ENCODE assay signal across 8 cellular contexts in the genomic region with DNA sequence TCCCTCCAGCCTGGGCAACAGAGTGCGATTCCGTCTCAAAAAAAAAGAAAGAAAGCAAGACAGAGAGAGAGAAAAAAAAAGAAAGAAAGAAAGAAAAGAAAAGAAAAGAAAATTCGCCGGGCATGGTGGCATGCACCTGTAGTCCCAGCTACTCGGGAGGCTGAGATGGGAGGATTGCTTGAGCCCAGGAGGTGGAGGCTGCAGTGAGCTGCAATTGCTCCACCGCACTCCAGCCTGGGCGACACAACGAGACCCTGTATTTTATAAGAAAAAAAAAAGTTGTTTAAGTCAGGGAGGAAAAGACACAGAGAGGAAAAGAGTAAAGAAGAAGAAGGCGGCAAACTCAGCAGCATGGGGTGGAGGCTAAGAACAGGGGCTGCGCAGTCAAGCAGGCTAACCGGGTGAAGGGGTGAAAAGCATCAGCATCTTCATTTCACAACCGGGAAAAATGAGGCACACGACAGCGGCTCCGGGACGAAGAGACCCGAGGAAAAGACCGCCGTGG. TPM values are rescaled to one million over a fixed set of nuclear protein-coding genes. Genes with fewer than 3 reads are reported as not detected.
DNase-seq lines count a peak whose midpoint lies in the region; ATAC-seq and TF ChIP-seq lines count a peak whose summit lies in the region.

No MANE protein-coding gene starts in this region.

- no peak overlapping the region for H2BK120ac ChIP-seq in H9 (ENCODE audit: low read depth, low read length, poor library complexity, severe bottlenecking)

- H2BK12ac ChIP-seq in H9 (ENCODE audit: insufficient read length, low read depth, low read length): no peak overlapping the region

- H3K79me1 ChIP-seq in H9 (ENCODE audit: insufficient read depth, low read depth, low read length, poor library complexity, severe bottlenecking): peaks cover 5% of the 10 kb centered on the region

- H3K14ac ChIP-seq in H9 (ENCODE audit: insufficient read depth, low read length): 0 out of 2 replicates have a peak overlapping the region, but pooled peaks have one; percentile 80

- no peak overlapping the region for H2BK15ac ChIP-seq in H9 (ENCODE audit: low read depth, low read length)

- no peaks in the 10 kb centered on the region for H3K9me3 ChIP-seq in H9 (ENCODE audit: control insufficient read depth, low read depth, low read length)

- peak overlapping the region; percentile 51 for H3K4me3 ChIP-seq in AG04449 (ENCODE audit: low read depth, low read length)

- H3K27ac ChIP-seq in H9 (ENCODE audit: insufficient read length, low read depth, low read length): no peak overlapping the region
- H3K27ac ChIP-seq in layer of hippocampus (ENCODE audit: low read depth, low read length): peak overlapping the region; percentile 36

- no peak overlapping the region for H3K23ac ChIP-seq in H9 (ENCODE audit: insufficient read length, low read depth, low read length)

- peak overlapping the region; percentile 53 for H3K9ac ChIP-seq in H9 (ENCODE audit: extremely low read depth, insufficient read length, low read length)

- WGBS in H9 (ENCODE audit: extremely low coverage, insufficient read length, low lambda C conversion rate): no CpG with 5 or more reads among the region's 19 CpGs

- H3K9me3 Mint-ChIP-seq in H9 (peaks cover 0 to 3% of the 10 kb centered on the region in 2 experiments; a peak in 1 of 5 replicates), type B pancreatic cell (no peaks in the 10 kb centered on the region)
- no peaks in the 10 kb centered on the region for H3K9me3 Mint-ChIP-seq in activated naive CD4-positive, alpha-beta T cell treated with anti-CD3 and anti-CD28 coated beads, Interleukin-2, amount 50 U/mL, for 72 hours

- H3K4me1 ChIP-seq in H9 (ENCODE audit: insufficient read depth, low read length): peaks cover 6% of the 10 kb centered on the region; the same call in 1 of the 2 replicates

- H3K27me3 ChIP-seq in H9 (ENCODE audit: insufficient read depth, low read length): no peaks in the 10 kb centered on the region; the same call in 1 of the 2 replicates
- H3K27me3 ChIP-seq in layer of hippocampus (ENCODE audit: control insufficient read depth, insufficient read depth, low read length): no peaks in the 10 kb centered on the region

- H3K27ac Mint-ChIP-seq in H9 (peak overlapping the region in 1 of 3 experiments; percentile 34; a peak in 1 of 7 replicates), type B pancreatic cell (peak overlapping the region; percentile 87)
- peak overlapping the region; percentile 91 to 98 for H3K27ac Mint-ChIP-seq in activated naive CD4-positive, alpha-beta T cell treated with anti-CD3 and anti-CD28 coated beads, Interleukin-2, amount 50 U/mL, for 72 hours

- TF ChIP-seq CTCF in AG04449 (IDR thresholded peaks at IDR 0.05; ENCODE audit: insufficient read depth, low read length, missing control alignments): no peak
- TF ChIP-seq CTCF in H9 (conservative IDR thresholded peaks at IDR 0.05): no peak
- TF ChIP-seq CTCF in type B pancreatic cell (conservative IDR thresholded peaks at IDR 0.05): no peak

- DNase-seq in AG04449 (ENCODE audit: low read depth, low spot score) (no peak), H9 (no peak), type B pancreatic cell (ENCODE audit: extremely low spot score, unreplicated experiment) (no peak), hepatic stellate cell (ENCODE audit: low spot score) (no peak), Kasumi-1 (lab: John Stamatoyannopoulos, UW) (no peak)
- DNase-seq in activated naive CD4-positive, alpha-beta T cell treated with anti-CD3 and anti-CD28 coated beads, Interleukin-2, amount 50 U/mL, for 72 hours (ENCODE audit: low spot score in 2 of 2): no peak
- DNase-seq in stimulated activated CD4-positive, alpha-beta T cell treated with anti-CD3 and anti-CD28 coated beads, Interleukin-4, amount 100 ng/mL, for 24 hours: no peak

- no peak overlapping the region for H2BK5ac ChIP-seq in H9 (ENCODE audit: insufficient read length, low read length)

- peaks cover 6% of the 10 kb centered on the region for H3K23me2 ChIP-seq in H9 (ENCODE audit: insufficient read length, low read depth, low read length, poor library complexity, severe bottlenecking)

- CTCF ChIA-PET in AG04449 (lab: Yijun Ruan, JAX): interaction anchor here (1.0 kb wide), 1 partner anchor 23 kb away, joined by 3 read pairs; no protein-coding TSS in a partner anchor

- H2AFZ ChIP-seq in H9 (ENCODE audit: low read length): peak overlapping the region; percentile 59

- no peak overlapping the region for H4K91ac ChIP-seq in H9 (ENCODE audit: insufficient read length, low read depth, low read length)

- peak overlapping the region; percentile 86 to 91 for H3K4me3 Mint-ChIP-seq in H9
- peak overlapping the region; percentile 97 for H3K4me3 Mint-ChIP-seq in type B pancreatic cell

- H3K4me1 Mint-ChIP-seq in H9: peaks cover 18 to 22% of the 10 kb centered on the region in 2 experiments
- peaks cover 8% of the 10 kb centered on the region for H3K4me1 Mint-ChIP-seq in type B pancreatic cell (ENCODE audit: unreplicated experiment)

- H3K18ac ChIP-seq in H9 (ENCODE audit: insufficient read length, low read depth, low read length): peak overlapping the region; percentile 74

- peaks cover 2% of the 10 kb centered on the region for H4K20me1 ChIP-seq in H9 (ENCODE audit: control insufficient read depth, insufficient read depth, insufficient read length)

- H3T11ph ChIP-seq in H9 (ENCODE audit: low read length): no peak overlapping the region

- POLR2A ChIA-PET in AG04449 (lab: Yijun Ruan, JAX): no interaction called here

- H3K36me3 Mint-ChIP-seq in H9 (ENCODE audit: insufficient read depth in 1 of 3, low read depth in 3 of 3) (peaks cover 10 to 23% (median 15%) of the 10 kb centered on the region in 3 experiments; a peak in 6 of 7 replicates), type B pancreatic cell (peaks cover 5% of the 10 kb centered on the region)
- H3K36me3 Mint-ChIP-seq in activated naive CD4-positive, alpha-beta T cell treated with anti-CD3 and anti-CD28 coated beads, Interleukin-2, amount 50 U/mL, for 72 hours: no peaks in the 10 kb centered on the region

- no peaks in the 10 kb centered on the region for H3K79me2 ChIP-seq in H9 (ENCODE audit: insufficient read depth, low read length)

- ATAC-seq in activated naive CD4-positive, alpha-beta T cell treated with anti-CD3 and anti-CD28 coated beads, Interleukin-2, amount 50 U/mL, for 72 hours: peak in 1 of 2 donors; percentile 20

- no peak overlapping the region for H3K56ac ChIP-seq in H9 (ENCODE audit: insufficient read length, low read depth, low read length)

- no peaks in the 10 kb centered on the region; the same call in 1 of the 2 replicates for H3K27me3 Mint-ChIP-seq in H9 (ENCODE audit: low read depth)
- peaks cover 3% of the 10 kb centered on the region for H3K27me3 Mint-ChIP-seq in type B pancreatic cell

- no peak overlapping the region for H4K8ac ChIP-seq in H9 (replicated peaks; ENCODE audit: insufficient read length, low read depth, low read length)

- H3K4ac ChIP-seq in H9 (ENCODE audit: low read depth, low read length): no peak overlapping the region

- peak overlapping the region; percentile 70 for H3K4me2 ChIP-seq in H9 (ENCODE audit: insufficient read depth, insufficient read length, low read length)

- H2BK20ac ChIP-seq in H9 (ENCODE audit: low read depth, low read length, poor library complexity, severe bottlenecking): no peak overlapping the region

- H2AK5ac ChIP-seq in H9 (ENCODE audit: insufficient read length, low read length): no peak overlapping the region

- H4K5ac ChIP-seq in H9 (ENCODE audit: insufficient read length, low read depth, low read length): no peak overlapping the region

RNA-seq across cellular contexts. Expression of a gene that starts 0.6 kb away (rescaled TPM):
- total RNA-seq in H9 (2021) (4.6 and 5.1 TPM in 2 replicates), type B pancreatic cell (ENCODE audit: low replicate concordance) (4.7 and 4.9 TPM in 2 replicates)
- 1 to 10 TPM; 2.3 to 8.4 TPM for total RNA-seq in activated naive CD4-positive, alpha-beta T cell treated with anti-CD3 and anti-CD28 coated beads, Interleukin-2, amount 50 U/mL, for 72 hours

RNA-seq across cellular contexts. Expression of a gene that starts 46.5 kb away (rescaled TPM):
- total RNA-seq in H9 (2021) (80.7 and 89.4 TPM in 2 replicates), type B pancreatic cell (ENCODE audit: low replicate concordance) (48.5 and 72.6 TPM in 2 replicates)
- 100 to 1,000 TPM in 1 of 2 donors, 10 to 100 TPM in 1; 89.0 to 105 TPM for total RNA-seq in activated naive CD4-positive, alpha-beta T cell treated with anti-CD3 and anti-CD28 coated beads, Interleukin-2, amount 50 U/mL, for 72 hours

RNA-seq across cellular contexts. Expression of a gene that starts 47.9 kb away (rescaled TPM):
- total RNA-seq in H9 (2021) (63.9 and 64.9 TPM in 2 replicates), type B pancreatic cell (ENCODE audit: low replicate concordance) (78.9 and 106 TPM in 2 replicates)
- total RNA-seq in activated naive CD4-positive, alpha-beta T cell treated with anti-CD3 and anti-CD28 coated beads, Interleukin-2, amount 50 U/mL, for 72 hours: 100 to 1,000 TPM in 1 of 2 donors, 10 to 100 TPM in 1; 53.6 to 158 TPM
